Comparison of ENCODE assay signal across 20 cellular contexts in genomic region chr2:16039823-16040222, GRCh38.
"Had no signal": no experiment of that assay in that cellular context is flagged by ENCODE, and none has a peak within 500 bp of the region (broad histone marks: within the 10 kb centered on the region; RNA-seq: fewer than 3 reads in every experiment).

No MANE protein-coding gene starts in this region.

- H3K27me3 ChIP-seq: MG63 had no signal

- H3K27ac ChIP-seq: RWPE1 had no signal

- DNase-seq: IMR-90, Karpas-422, KG1, MG63, NCI-H1092 treated with DMSO at 0.1 percent for 48 hours, NCI-H1436, NCI-H2029, NCI-H2081 treated with DMSO at 0.1 percent for 48 hours, NCI-H2171, NCI-H226, NCI-H446, NCI-H510A, NCI-H524 treated with DMSO at 0.1 percent for 48 hours, NCI-H69, NCI-H774, PC-3, SHP77 had no signal

- ATAC-seq: HepG2, Panc1, PC-3 had no signal

- H3K36me3 ChIP-seq: MG63 had no signal

- H3K4me3 ChIP-seq: MG63 had no signal

- H3K9me3 ChIP-seq: MG63 had no signal
